5 cellular contexts compared by ENCODE assay signal in genomic region chr2:15061268-15061667, GRCh38.
"Had no signal": no experiment of that assay in that cellular context is flagged by ENCODE, and none has a peak within 500 bp of the region (broad histone marks: within the 10 kb centered on the region; RNA-seq: fewer than 3 reads in every experiment).

No MANE protein-coding gene starts in this region.

- DNase-seq: IMR-90, KBM-7 had no signal

- H3K4me3 ChIP-seq: K562 had no signal

- ATAC-seq: HepG2, K562 had no signal

- H3K27ac ChIP-seq: HL-60 had no signal
